In genomic region chr11:12963789-12964536, GRCh38 we compare ENCODE assay signal across 9 cellular contexts. TPM values are rescaled to one million over a fixed set of nuclear protein-coding genes. Genes with fewer than 3 reads are reported as not detected.
DNase-seq lines count a peak whose midpoint lies in the region; ATAC-seq, FAIRE-seq and TF ChIP-seq lines count a peak whose summit lies in the region.
"Had no signal": no experiment of that assay in that cellular context is flagged by ENCODE, and none has a peak within 500 bp of the region (broad histone marks: within the 10 kb centered on the region; RNA-seq: fewer than 3 reads in every experiment).

No MANE protein-coding gene starts in this region.

- H3F3A ChIP-seq in OCI-LY1 (ENCODE audit: insufficient read depth, low read length) = no peaks in the 10 kb centered on the region

- no peaks in the 10 kb centered on the region for H3K79me1 ChIP-seq in neuronal stem cell (ENCODE audit: low read depth, low read length)

- H3K4ac ChIP-seq in neuronal stem cell (ENCODE audit: low read length) = no peak overlapping the region

- FAIRE-seq in GM19239 (lab: Jason Lieb, UNC) = peak; percentile 86

- TF ChIP-seq EP300 in suprapubic skin (IDR thresholded peaks at IDR 0.05) = no peak

- H2BK120ac ChIP-seq in neuronal stem cell (ENCODE audit: low read depth, low read length) = no peak overlapping the region

- H3K4me3 ChIP-seq in OCI-LY1 (ENCODE audit: low read depth, low read length, poor library complexity, severe bottlenecking) (no peak overlapping the region), fibroblast of mammary gland (ENCODE audit: control insufficient read depth, low read depth, low read length) (no peak overlapping the region), neuronal stem cell (ENCODE audit: low read length in 2 of 2) (no peak overlapping the region), suprapubic skin (no peak overlapping the region)

- H2AFZ ChIP-seq in OCI-LY1 (ENCODE audit: low read length) (no peak overlapping the region), neuronal stem cell (ENCODE audit: low read length) (peak overlapping the region; percentile 80)

- H2BK12ac ChIP-seq in neuronal stem cell (ENCODE audit: low read length) = no peak overlapping the region

- H3K9ac ChIP-seq in OCI-LY1 (ENCODE audit: low read length) = no peak overlapping the region
- no peak overlapping the region for H3K9ac ChIP-seq in neuronal stem cell (ENCODE audit: low read depth, low read length, poor library complexity)

- no peak overlapping the region for H4K91ac ChIP-seq in neuronal stem cell (ENCODE audit: low read depth, low read length, poor library complexity)

- no peak overlapping the region for H3K23ac ChIP-seq in neuronal stem cell (ENCODE audit: low read depth, low read length, poor library complexity)

- H2AK5ac ChIP-seq in neuronal stem cell (ENCODE audit: low read depth, low read length) = no peak overlapping the region

- H3K36me3 Mint-ChIP-seq in CD14-positive monocyte = no peaks in the 10 kb centered on the region
- H3K36me3 Mint-ChIP-seq in activated T-cell treated with anti-CD3 and anti-CD28 coated beads, Interleukin-2, amount 50 U/mL, for 24 hours (ENCODE audit: low read depth) = no peaks in the 10 kb centered on the region

- no peak overlapping the region for H3K27ac ChIP-seq in OCI-LY1 (ENCODE audit: low read depth, low read length, poor library complexity, severe bottlenecking)
- no peak overlapping the region for H3K27ac ChIP-seq in neuronal stem cell (replicated peaks; ENCODE audit: low read length)
- no peak overlapping the region for H3K27ac ChIP-seq in suprapubic skin

- no peaks in the 10 kb centered on the region for H3K27me3 ChIP-seq in OCI-LY1 (ENCODE audit: insufficient read depth, low read length)
- no peaks in the 10 kb centered on the region for H3K27me3 ChIP-seq in neuronal stem cell (ENCODE audit: control insufficient read depth in 3 of 3, insufficient read depth in 3 of 3, low read depth in 1 of 3, low read length in 3 of 3)
- no peaks in the 10 kb centered on the region for H3K27me3 ChIP-seq in suprapubic skin

- TF ChIP-seq POLR2A in suprapubic skin (IDR thresholded peaks at IDR 0.05) = no peak

- H3K4me2 ChIP-seq in OCI-LY1 (ENCODE audit: low read length) (no peak overlapping the region), neuronal stem cell (ENCODE audit: insufficient read depth, low read length, poor library complexity, severe bottlenecking) (no peak overlapping the region)

- H3K4me3 Mint-ChIP-seq in CD14-positive monocyte = no peak overlapping the region
- no peak overlapping the region for H3K4me3 Mint-ChIP-seq in activated T-cell treated with anti-CD3 and anti-CD28 coated beads, Interleukin-2, amount 50 U/mL, for 24 hours
- H3K4me3 Mint-ChIP-seq: T-helper 1 cell treated with Interleukin-12 subunit alpha and Interleukin-12 subunit beta and Interleukin-4 antibody, amounts not matched to agents 30 μg/mL and 1 μg/mL, for 36 hours had no signal

- H3K4me1 Mint-ChIP-seq in CD14-positive monocyte = no peaks in the 10 kb centered on the region
- no peaks in the 10 kb centered on the region for H3K4me1 Mint-ChIP-seq in activated T-cell treated with anti-CD3 and anti-CD28 coated beads, Interleukin-2, amount 50 U/mL, for 24 hours (ENCODE audit: low read depth)

- no peaks in the 10 kb centered on the region for H3K4me1 ChIP-seq in OCI-LY1 (ENCODE audit: insufficient read depth, low read length, severe bottlenecking)
- peaks cover 4 to 10% of the 10 kb centered on the region in 2 donors for H3K4me1 ChIP-seq in neuronal stem cell (ENCODE audit: control insufficient read depth in 2 of 2, insufficient read depth in 1 of 2, low read depth in 1 of 2, low read length in 2 of 2)
- H3K4me1 ChIP-seq in suprapubic skin = no peaks in the 10 kb centered on the region

- H4K8ac ChIP-seq in neuronal stem cell (ENCODE audit: low read depth, low read length) = no peak overlapping the region

- H3K79me2 ChIP-seq in OCI-LY1 (ENCODE audit: insufficient read depth, low read length) = no peaks in the 10 kb centered on the region

- H3K14ac ChIP-seq in neuronal stem cell (ENCODE audit: low read length) = no peak overlapping the region

- H3K27me3 Mint-ChIP-seq in CD14-positive monocyte (ENCODE audit: low read depth in 3 of 3) = peaks cover 6 to 10% (median 8%) of the 10 kb centered on the region in 3 donors
- H3K27me3 Mint-ChIP-seq in activated T-cell treated with anti-CD3 and anti-CD28 coated beads, Interleukin-2, amount 50 U/mL, for 24 hours = peaks cover 42% of the 10 kb centered on the region

- DNase-seq in CD14-positive monocyte (ENCODE audit: low spot score) (peak; percentile 52), GM19239 (ENCODE audit: insufficient read length, low spot score) (peak; percentile 77), fibroblast of mammary gland (ENCODE audit: low read depth) (peak; percentile 56), neuronal stem cell (ENCODE audit: low spot score) (peak; percentile 78), suprapubic skin (ENCODE audit: low spot score in 2 of 2) (peak; percentile 78 to 80)
- peak; percentile 77 for DNase-seq in activated T-cell treated with anti-CD3 and anti-CD28 coated beads, Interleukin-2, amount 50 U/mL, for 24 hours

- no peaks in the 10 kb centered on the region for H4K20me1 ChIP-seq in OCI-LY1 (ENCODE audit: insufficient read depth, low read length)

- H3K9me2 ChIP-seq in OCI-LY1 (ENCODE audit: low read depth, low read length) = no peaks in the 10 kb centered on the region

- H3K36me3 ChIP-seq in OCI-LY1 (ENCODE audit: insufficient read depth, low read length) (no peaks in the 10 kb centered on the region), neuronal stem cell (replicated peaks in 1 of 2; ENCODE audit: control insufficient read depth in 2 of 2, insufficient read depth in 2 of 2, low read length in 2 of 2) (no peaks in the 10 kb centered on the region), suprapubic skin (no peaks in the 10 kb centered on the region)

- H3K9me3 ChIP-seq in OCI-LY1 (ENCODE audit: low read length) = no peaks in the 10 kb centered on the region
- H3K9me3 ChIP-seq in neuronal stem cell (replicated peaks in 1 of 2; ENCODE audit: control insufficient read depth in 2 of 2, insufficient read depth in 1 of 2, low read depth in 1 of 2, low read length in 2 of 2) = no peaks in the 10 kb centered on the region
- H3K9me3 ChIP-seq in suprapubic skin = no peaks in the 10 kb centered on the region

- peak; percentile 82 for TF ChIP-seq CTCF in CD14-positive monocyte (IDR thresholded peaks at IDR 0.05)
- TF ChIP-seq CTCF in OCI-LY1 (IDR thresholded peaks at IDR 0.05; ENCODE audit: low read length) = peak; percentile 85
- TF ChIP-seq CTCF in fibroblast of mammary gland (conservative IDR thresholded peaks at IDR 0.05; ENCODE audit: control insufficient read depth, insufficient read depth, low read depth, low read length) = peak; percentile 83
- peak; percentile 82 to 84 for TF ChIP-seq CTCF in suprapubic skin (IDR thresholded peaks at IDR 0.05)

- H3K18ac ChIP-seq in neuronal stem cell (ENCODE audit: low read length) = no peak overlapping the region

- H3K9me3 Mint-ChIP-seq in CD14-positive monocyte = no peaks in the 10 kb centered on the region
- no peaks in the 10 kb centered on the region for H3K9me3 Mint-ChIP-seq in activated T-cell treated with anti-CD3 and anti-CD28 coated beads, Interleukin-2, amount 50 U/mL, for 24 hours
- H3K9me3 Mint-ChIP-seq: T-helper 1 cell treated with Interleukin-12 subunit alpha and Interleukin-12 subunit beta and Interleukin-4 antibody, amounts not matched to agents 30 μg/mL and 1 μg/mL, for 36 hours had no signal

- no CpG with 5 or more reads among the region's 13 CpGs for WGBS in neuronal stem cell (ENCODE audit: extremely low coverage in 2 of 2, insufficient read length in 2 of 2, insufficient replicate concordance in 1 of 2), 2 donors
- WGBS in suprapubic skin = 27% methylated on average over 13 of the region's 13 CpGs

- intact Hi-C loops in CD14-positive monocyte (cut with micrococcal nuclease) = loop anchor here in 1 of 2 donors (2.0 kb wide), 1 partner anchor 381 kb away; no protein-coding TSS in a partner anchor

- no peak overlapping the region for H2BK5ac ChIP-seq in neuronal stem cell (ENCODE audit: low read length)

- no peak overlapping the region for H3K27ac Mint-ChIP-seq in CD14-positive monocyte
- H3K27ac Mint-ChIP-seq in activated T-cell treated with anti-CD3 and anti-CD28 coated beads, Interleukin-2, amount 50 U/mL, for 24 hours = no peak overlapping the region
- H3K27ac Mint-ChIP-seq: T-helper 1 cell treated with Interleukin-12 subunit alpha and Interleukin-12 subunit beta and Interleukin-4 antibody, amounts not matched to agents 30 μg/mL and 1 μg/mL, for 36 hours had no signal

- ATAC-seq in HG03520 (IDR thresholded peaks at IDR 0.05; ENCODE audit: unreplicated experiment) = peak; percentile 86

- no peak overlapping the region for H2BK15ac ChIP-seq in neuronal stem cell (ENCODE audit: low read length)

RNA-seq across cellular contexts. Expression of gene RASSF10, which starts 45.2 kb away (rescaled TPM):
- not detected for polyA plus RNA-seq in CD14-positive monocyte
- 2.1 TPM for polyA plus RNA-seq in neuronal stem cell (2013, experiment 1 of 2)
- polyA plus RNA-seq in neuronal stem cell (2013, experiment 2 of 2) = 2.2 TPM
- 10 to 100 TPM in 1 of 4 donors, 1 to 10 TPM in 3; 7.1 to 22.0 (median 8.4) TPM for total RNA-seq in suprapubic skin
